In the genomic region with DNA sequence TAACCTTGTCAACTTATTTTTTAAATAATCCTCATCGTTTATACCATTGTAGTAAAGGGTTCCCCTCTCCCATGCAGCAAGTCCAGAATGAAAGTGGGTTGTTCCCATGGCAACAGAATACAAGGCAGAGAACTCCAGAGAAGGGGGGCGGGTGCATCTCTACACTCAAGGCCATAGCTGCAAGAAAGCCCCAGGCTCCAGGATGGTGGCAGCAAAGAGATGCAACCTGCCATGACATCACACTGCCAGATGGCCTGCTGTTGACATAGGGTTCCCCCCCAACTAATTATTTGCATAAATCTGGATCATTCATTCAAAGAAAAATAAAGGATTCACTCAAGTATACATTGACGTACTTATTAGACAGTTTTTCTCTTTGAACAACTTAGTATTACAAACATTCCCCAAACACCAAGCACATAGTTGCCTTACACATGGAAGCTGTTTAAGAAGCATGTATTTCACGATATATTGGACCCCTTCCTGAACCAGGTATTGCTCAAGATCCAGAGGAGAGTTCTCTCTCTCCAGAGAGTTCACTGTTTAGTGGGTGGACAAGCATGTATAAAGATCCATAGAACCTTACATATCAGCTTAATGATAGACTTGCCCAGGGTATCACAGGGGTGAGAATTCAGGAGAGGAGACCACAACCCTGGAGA, we compare ENCODE assay signal across 12 cellular contexts.
DNase-seq lines count a peak whose midpoint lies in the region; ATAC-seq, FAIRE-seq and TF ChIP-seq lines count a peak whose summit lies in the region.
"Had no signal": no experiment of that assay in that cellular context is flagged by ENCODE, and none has a peak within 500 bp of the region (broad histone marks: within the 10 kb centered on the region; RNA-seq: fewer than 3 reads in every experiment).

No MANE protein-coding gene starts in this region.

- H3K4me1 ChIP-seq in A549 (peaks cover 69% of the 10 kb centered on the region), GM23248 (ENCODE audit: insufficient read depth) (peaks cover 97% of the 10 kb centered on the region), tibial nerve (peaks cover 0 to 23% (median 7%) of the 10 kb centered on the region in 4 donors)
- H3K4me1 ChIP-seq in naive thymus-derived CD4-positive, alpha-beta T cell (ENCODE audit: control insufficient read depth in 2 of 2, insufficient read depth in 2 of 2, low read length in 2 of 2) = no peaks in the 10 kb centered on the region

- H3K9me2 ChIP-seq in GM23248 (ENCODE audit: insufficient read depth) = no peaks in the 10 kb centered on the region

- H3K9me3 ChIP-seq in A549 (no peaks in the 10 kb centered on the region), GM23248 (ENCODE audit: low read depth) (no peaks in the 10 kb centered on the region), tibial nerve (no peaks in the 10 kb centered on the region)
- H3K9me3 ChIP-seq in naive thymus-derived CD4-positive, alpha-beta T cell (ENCODE audit: control insufficient read depth in 2 of 3, low read length in 3 of 3) = no peaks in the 10 kb centered on the region

- H3K36me3 Mint-ChIP-seq in naive thymus-derived CD4-positive, alpha-beta T cell = peaks cover 0 to 2% (median 0%) of the 10 kb centered on the region in 5 donors
- H3K36me3 Mint-ChIP-seq in activated T-helper 1 cell treated with anti-CD3 and anti-CD28 coated beads, Interleukin-12 subunit alpha, Interleukin-12 subunit beta, Interleukin-2, Interleukin-4 antibody, amounts not matched to agents 30 ng/mL and 10 ng/mL and 1 ng/mL, durations not matched to agents 14 hours and 24 hours and 36 hours (ENCODE audit: low read depth) = no peaks in the 10 kb centered on the region

- TF ChIP-seq EP300 in A549 (IDR thresholded peaks at IDR 0.05) (no peak), tibial nerve (IDR thresholded peaks at IDR 0.05) (no peak)

- in situ Hi-C loops in GM23248 (cut with MboI) = no loop called here

- POLR2A ChIA-PET in A549 (lab: Yijun Ruan, JAX) = interaction anchor here (1.3 to 3.5 kb wide), 2 partner anchors 85 to 87 kb away, joined by 3 to 25 read pairs; a partner anchor contains a TSS
- POLR2A ChIA-PET in naive thymus-derived CD4-positive, alpha-beta T cell (lab: Charles Lee) = no interaction called here

- peaks cover 0 to 17% (median 7%) of the 10 kb centered on the region in 7 donors for H3K4me1 Mint-ChIP-seq in naive thymus-derived CD4-positive, alpha-beta T cell
- peaks cover 36% of the 10 kb centered on the region for H3K4me1 Mint-ChIP-seq in activated T-helper 1 cell treated with anti-CD3 and anti-CD28 coated beads, Interleukin-12 subunit alpha, Interleukin-12 subunit beta, Interleukin-2, Interleukin-4 antibody, amounts not matched to agents 30 ng/mL and 10 ng/mL and 1 ng/mL, durations not matched to agents 14 hours and 24 hours and 36 hours (ENCODE audit: low read depth)

- no peak for FAIRE-seq in A549 (lab: Jason Lieb, UNC)

- no peak overlapping the region for H2AFZ ChIP-seq in GM23248

- H3K27me3 ChIP-seq in GM23248 (replicated peaks; ENCODE audit: insufficient read depth) (no peaks in the 10 kb centered on the region), tibial nerve (no peaks in the 10 kb centered on the region)
- H3K27me3 ChIP-seq in naive thymus-derived CD4-positive, alpha-beta T cell (ENCODE audit: control insufficient read depth in 2 of 2, insufficient read depth in 2 of 2, low read length in 2 of 2) = no peaks in the 10 kb centered on the region
- H3K27me3 ChIP-seq: cardiac muscle cell had no signal

- TF ChIP-seq POLR2A in A549 (IDR thresholded peaks at IDR 0.05; ENCODE audit: low read length) (no peak), tibial nerve (IDR thresholded peaks at IDR 0.05) (no peak)

- DNase-seq in A549 (ENCODE audit: low read depth in 1 of 2, low spot score in 1 of 2) (peak in 1 of 2 experiments; percentile 32), GM23248 (peak; percentile 40), NCI-H748 treated with DMSO at 0.1 percent for 48 hours (lab: John Stamatoyannopoulos, UW) (peak; percentile 64), fibroblast of peridontal ligament (ENCODE audit: extremely low read depth) (peak; percentile 42), tibial nerve (ENCODE audit: low spot score in 2 of 2) (no peak)
- DNase-seq in naive thymus-derived CD4-positive, alpha-beta T cell = no peak
- DNase-seq in activated T-helper 1 cell treated with anti-CD3 and anti-CD28 coated beads, Interleukin-12 subunit alpha, Interleukin-12 subunit beta, Interleukin-2, Interleukin-4 antibody, amounts not matched to agents 30 ng/mL and 10 ng/mL and 1 ng/mL, durations not matched to agents 14 hours and 24 hours and 36 hours (ENCODE audit: low spot score) = no peak
- DNase-seq: activated T-cell treated with anti-CD3 and anti-CD28 coated beads for 4 hours; NK-92 treated with Interleukin-12 subunit alpha and Interleukin-12 subunit beta, amount 100 ng/mL, for 24 hours had no signal

- 0 out of 6 replicates have a peak, but pooled peaks of 1 of the 2 experiments have one; percentile 4 for ATAC-seq in A549
- ATAC-seq in HG02938 (IDR thresholded peaks at IDR 0.05; ENCODE audit: unreplicated experiment) = no peak
- no peak for ATAC-seq in naive thymus-derived CD4-positive, alpha-beta T cell

- H3K36me3 ChIP-seq in GM23248 (ENCODE audit: low read depth) (no peaks in the 10 kb centered on the region), tibial nerve (no peaks in the 10 kb centered on the region)
- no peaks in the 10 kb centered on the region for H3K36me3 ChIP-seq in naive thymus-derived CD4-positive, alpha-beta T cell (ENCODE audit: control insufficient read depth in 2 of 3, insufficient read depth in 3 of 3, low read length in 3 of 3)
- H3K36me3 ChIP-seq: cardiac muscle cell had no signal

- H3K4me2 ChIP-seq in A549 = peak overlapping the region; percentile 70
- peak overlapping the region; percentile 82 for H3K4me2 ChIP-seq in GM23248 (ENCODE audit: unreplicated experiment)

- no peaks in the 10 kb centered on the region for H3K79me2 ChIP-seq in GM23248 (ENCODE audit: insufficient read depth)

- H3K27ac ChIP-seq in A549 (peak overlapping the region; percentile 89 to 96), GM23248 (peak overlapping the region; percentile 94), tibial nerve (no peak overlapping the region)
- no peak overlapping the region for H3K27ac ChIP-seq in naive thymus-derived CD4-positive, alpha-beta T cell (ENCODE audit: low read depth, low read length)
- H3K27ac ChIP-seq: cardiac muscle cell had no signal

- TF ChIP-seq CTCF in A549 (IDR thresholded peaks at IDR 0.05) (no peak), tibial nerve (IDR thresholded peaks at IDR 0.05) (no peak)

- TF ChIP-seq RAD21 in A549 (conservative IDR thresholded peaks at IDR 0.05 in 1 of 2, IDR thresholded peaks at IDR 0.05 in 1 of 2) = no peak

- H3K9me3 Mint-ChIP-seq in naive thymus-derived CD4-positive, alpha-beta T cell = peaks cover 0 to 2% (median 0%) of the 10 kb centered on the region in 11 donors
- no peaks in the 10 kb centered on the region for H3K9me3 Mint-ChIP-seq in activated T-helper 1 cell treated with anti-CD3 and anti-CD28 coated beads, Interleukin-12 subunit alpha, Interleukin-12 subunit beta, Interleukin-2, Interleukin-4 antibody, amounts not matched to agents 30 ng/mL and 10 ng/mL and 1 ng/mL, durations not matched to agents 14 hours and 24 hours and 36 hours
- H3K9me3 Mint-ChIP-seq: T-helper 2 cell treated with Interferon-gamma antibody and Interleukin-4, amounts not matched to agents 5 μg/mL and 100 μg/mL, for 36 hours had no signal

- no peaks in the 10 kb centered on the region for H4K20me1 ChIP-seq in GM23248 (ENCODE audit: insufficient read depth)

- intact Hi-C loops in naive thymus-derived CD4-positive, alpha-beta T cell (cut with micrococcal nuclease) = no loop called here
- intact Hi-C loops in activated T-helper 1 cell treated with anti-CD3 and anti-CD28 coated beads, Interleukin-12 subunit alpha, Interleukin-12 subunit beta, Interleukin-2, Interleukin-4 antibody, amounts not matched to agents 30 ng/mL and 10 ng/mL and 1 ng/mL, durations not matched to agents 14 hours and 24 hours and 36 hours (cut with micrococcal nuclease) = loop anchor here (1.0 kb wide), 1 partner anchor 12 kb away; no protein-coding TSS in a partner anchor

- CTCF ChIA-PET in A549 (lab: Yijun Ruan, JAX) = interaction anchor here (0.6 to 1.7 kb wide), 5 partner anchors 9 to 220 kb away, joined by 3 to 4 read pairs (median 3); no protein-coding TSS in a partner anchor
- CTCF ChIA-PET in naive thymus-derived CD4-positive, alpha-beta T cell (lab: Charles Lee) = no interaction called here

- H3K27me3 Mint-ChIP-seq in naive thymus-derived CD4-positive, alpha-beta T cell = peaks cover 0 to 7% (median 2%) of the 10 kb centered on the region in 5 donors
- H3K27me3 Mint-ChIP-seq in activated T-helper 1 cell treated with anti-CD3 and anti-CD28 coated beads, Interleukin-12 subunit alpha, Interleukin-12 subunit beta, Interleukin-2, Interleukin-4 antibody, amounts not matched to agents 30 ng/mL and 10 ng/mL and 1 ng/mL, durations not matched to agents 14 hours and 24 hours and 36 hours (ENCODE audit: insufficient read depth) = peaks cover 2% of the 10 kb centered on the region

- H3K27ac Mint-ChIP-seq in naive thymus-derived CD4-positive, alpha-beta T cell = no peak overlapping the region
- no peak overlapping the region for H3K27ac Mint-ChIP-seq in activated T-helper 1 cell treated with anti-CD3 and anti-CD28 coated beads, Interleukin-12 subunit alpha, Interleukin-12 subunit beta, Interleukin-2, Interleukin-4 antibody, amounts not matched to agents 30 ng/mL and 10 ng/mL and 1 ng/mL, durations not matched to agents 14 hours and 24 hours and 36 hours

- H3F3A ChIP-seq in GM23248 (ENCODE audit: insufficient read depth) = peaks cover 80% of the 10 kb centered on the region

- no peak overlapping the region for H3K4me3 Mint-ChIP-seq in naive thymus-derived CD4-positive, alpha-beta T cell
- H3K4me3 Mint-ChIP-seq in activated T-helper 1 cell treated with anti-CD3 and anti-CD28 coated beads, Interleukin-12 subunit alpha, Interleukin-12 subunit beta, Interleukin-2, Interleukin-4 antibody, amounts not matched to agents 30 ng/mL and 10 ng/mL and 1 ng/mL, durations not matched to agents 14 hours and 24 hours and 36 hours = no peak overlapping the region

- WGBS in A549 (ENCODE audit: missing lambda C conversion rate) = 68% methylated on average over 4 of the region's 4 CpGs
- 74 to 77% methylated on average over 4 of the region's 4 CpGs for WGBS in GM23248 (ENCODE audit: low coverage in 1 of 2, low lambda C conversion rate in 2 of 2, missing lambda C conversion rate in 2 of 2), 2 experiments
- WGBS in tibial nerve, 2 donors = 75 to 78% methylated on average over 4 of the region's 4 CpGs

- H3K4me3 ChIP-seq in A549 = no peak overlapping the region
- H3K4me3 ChIP-seq in GM23248 = no peak overlapping the region; the same call in 1 of the 2 replicates
- H3K4me3 ChIP-seq in tibial nerve = no peak overlapping the region
- no peak overlapping the region for H3K4me3 ChIP-seq in naive thymus-derived CD4-positive, alpha-beta T cell (ENCODE audit: low read length)
- H3K4me3 ChIP-seq: cardiac muscle cell had no signal

- peak overlapping the region; percentile 79 for H3K9ac ChIP-seq in GM23248

TF ChIP-seq in A549, 52 proteins besides CTCF, POLR2A, EP300 and RAD21 (continues in another document):
- no peak for TF ChIP-seq MAZ (IDR thresholded peaks at IDR 0.05; ENCODE audit: borderline replicate concordance, low read depth, low read length)
- TF ChIP-seq HOXB13 (CRISPR knock-in tag; IDR thresholded peaks at IDR 0.05; ENCODE audit: low read depth) = no peak
- no peak for TF ChIP-seq RNF2 (IDR thresholded peaks at IDR 0.05; ENCODE audit: borderline replicate concordance, low read depth)
- TF ChIP-seq SREBF2 (IDR thresholded peaks at IDR 0.05) = no peak

Comparison
In these comparisons a context has a peak if more than half of its experiments do, and no peak if none do; other contexts are left out.
1. DNase-seq: peak in GM23248 (single experiment), NCI-H748 treated with DMSO at 0.1 percent for 48 hours (single experiment) and fibroblast of peridontal ligament (single experiment); none in tibial nerve (0 of 2), naive thymus-derived CD4-positive, alpha-beta T cell (0 of 9) and activated T-helper 1 cell treated with anti-CD3 and anti-CD28 coated beads, Interleukin-12 subunit alpha, Interleukin-12 subunit beta, Interleukin-2, Interleukin-4 antibody, amounts not matched to agents 30 ng/mL and 10 ng/mL and 1 ng/mL, durations not matched to agents 14 hours and 24 hours and 36 hours (single experiment).
2. H3K27ac ChIP-seq: peak in A549 (2 of 2) and GM23248 (single experiment); none in tibial nerve (0 of 4) and naive thymus-derived CD4-positive, alpha-beta T cell (single experiment).